1 cellular context compared by ENCODE assay signal in genomic region chr4:39125600-39125985, GRCh38.
TF ChIP-seq lines count a peak whose summit lies in the region.

No MANE protein-coding gene starts in this region.

TF ChIP-seq in H1, 55 proteins besides CTCF, POLR2A, EP300 and RAD21:
- TF ChIP-seq SP1 (IDR thresholded peaks at IDR 0.05; ENCODE audit: low read depth, low read length) (no peak), SIRT6 (IDR thresholded peaks at IDR 0.05; ENCODE audit: low read length) (no peak), TCF12 (IDR thresholded peaks at IDR 0.05; ENCODE audit: low read depth, low read length) (no peak), HDAC6 (IDR thresholded peaks at IDR 0.05; ENCODE audit: low read depth, low read length) (no peak), KDM1A (IDR thresholded peaks at IDR 0.05; ENCODE audit: borderline replicate concordance, low read length) (no peak), FOSL1 (IDR thresholded peaks at IDR 0.05; ENCODE audit: insufficient read depth, low read depth, low read length) (no peak)
- TF ChIP-seq, protein P1, sequence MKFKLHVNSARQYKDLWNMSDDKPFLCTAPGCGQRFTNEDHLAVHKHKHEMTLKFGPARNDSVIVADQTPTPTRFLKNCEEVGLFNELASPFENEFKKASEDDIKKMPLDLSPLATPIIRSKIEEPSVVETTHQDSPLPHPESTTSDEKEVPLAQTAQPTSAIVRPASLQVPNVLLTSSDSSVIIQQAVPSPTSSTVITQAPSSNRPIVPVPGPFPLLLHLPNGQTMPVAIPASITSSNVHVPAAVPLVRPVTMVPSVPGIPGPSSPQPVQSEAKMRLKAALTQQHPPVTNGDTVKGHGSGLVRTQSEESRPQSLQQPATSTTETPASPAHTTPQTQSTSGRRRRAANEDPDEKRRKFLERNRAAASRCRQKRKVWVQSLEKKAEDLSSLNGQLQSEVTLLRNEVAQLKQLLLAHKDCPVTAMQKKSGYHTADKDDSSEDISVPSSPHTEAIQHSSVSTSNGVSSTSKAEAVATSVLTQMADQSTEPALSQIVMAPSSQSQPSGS (IDR thresholded peaks at IDR 0.05; ENCODE audit: low read length): no peak
